Comparison of ENCODE assay signal across 22 cellular contexts in the genomic region with DNA sequence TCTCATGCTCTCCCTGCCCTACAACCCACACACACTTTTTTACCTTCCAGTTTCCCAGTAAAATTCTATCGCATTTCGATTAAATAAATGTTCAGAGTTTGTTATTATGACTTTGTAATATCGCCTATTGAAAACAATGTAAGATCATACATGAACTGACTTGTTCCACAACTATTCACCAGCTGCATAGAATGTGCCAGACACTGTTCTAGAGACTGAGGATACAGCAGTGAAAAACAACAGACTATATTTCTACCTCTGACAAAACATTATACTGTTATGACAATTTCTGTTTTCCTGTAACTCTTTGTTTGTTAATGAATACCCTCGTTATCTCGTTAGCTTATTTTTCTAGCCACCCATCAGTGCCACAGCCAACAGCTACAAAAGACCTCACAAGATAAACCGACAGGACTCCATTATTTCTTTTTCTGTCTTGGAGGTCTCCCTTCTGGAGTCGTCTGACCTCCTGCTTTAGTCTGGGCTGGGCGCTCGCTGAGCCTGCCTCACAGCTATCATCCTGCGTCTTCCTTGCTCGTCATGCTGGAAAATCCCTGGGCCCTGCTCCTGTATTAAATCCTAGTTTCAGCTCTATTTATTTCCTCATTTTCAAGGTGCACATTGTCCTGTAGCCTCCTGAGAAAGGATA.
"Had no signal": no experiment of that assay in that cellular context is flagged by ENCODE, and none has a peak within 500 bp of the region (broad histone marks: within the 10 kb centered on the region; RNA-seq: fewer than 3 reads in every experiment).

No MANE protein-coding gene starts in this region.

- H3K36me3 Mint-ChIP-seq: activated naive CD8-positive, alpha-beta T cell treated with anti-CD3 and anti-CD28 coated beads for 36 hours; naive thymus-derived CD8-positive, alpha-beta T cell had no signal

- H3K4me1 ChIP-seq: body of pancreas, colonic mucosa, heart left ventricle, right atrium auricular region had no signal

- H3K9me3 ChIP-seq: body of pancreas, colonic mucosa, gastroesophageal sphincter, heart left ventricle, right atrium auricular region had no signal

- H3K27me3 Mint-ChIP-seq: activated B cell treated with CpG ODN at 0.5 μM for 24 hours; activated CD4-positive, alpha-beta memory T cell treated with anti-CD3 and anti-CD28 coated beads, Interleukin-2, amount 10 ng/mL, durations not matched to agents 7 days and 5 days; activated naive CD8-positive, alpha-beta T cell treated with anti-CD3 and anti-CD28 coated beads for 36 hours; activated T-helper 17 cell treated with anti-CD3 and anti-CD28 coated beads, Interleukin-2, amount 50 U/mL, for 72 hours had no signal

- H3K4me3 ChIP-seq: body of pancreas, colonic mucosa, gastroesophageal sphincter, heart left ventricle, right atrium auricular region had no signal

- H3K4me3 Mint-ChIP-seq: activated B cell treated with CpG ODN at 0.5 μM for 24 hours; activated CD4-positive, alpha-beta memory T cell treated with anti-CD3 and anti-CD28 coated beads, Interleukin-2, amount 10 ng/mL, durations not matched to agents 7 days and 5 days; activated naive CD8-positive, alpha-beta T cell treated with anti-CD3 and anti-CD28 coated beads for 36 hours; activated T-helper 17 cell treated with anti-CD3 and anti-CD28 coated beads, Interleukin-2, amount 50 U/mL, for 72 hours; naive thymus-derived CD8-positive, alpha-beta T cell had no signal

- DNase-seq: activated B cell treated with CpG ODN at 0.5 μM for 24 hours; activated CD4-positive, alpha-beta memory T cell treated with anti-CD3 and anti-CD28 coated beads, Interleukin-2, amount 10 ng/mL, durations not matched to agents 7 days and 5 days; activated CD4-positive, alpha-beta T cell treated with anti-CD3 and anti-CD28 coated beads for 48 hours; activated naive CD4-positive, alpha-beta T cell; activated naive CD8-positive, alpha-beta T cell treated with anti-CD3 and anti-CD28 coated beads for 36 hours; activated T-cell treated with anti-CD3 and anti-CD28 coated beads, Interleukin-2, amount 50 U/mL, for 1 hour; amniotic stem cell; body of pancreas; central memory CD4-positive, alpha-beta T cell; colonic mucosa; heart left ventricle; mesenchymal stem cell; naive thymus-derived CD8-positive, alpha-beta T cell; nucleus accumbens; posterior cingulate gyrus; stimulated activated CD4-positive, alpha-beta T cell treated with anti-CD3 and anti-CD28 coated beads, Interleukin-2, amount 100 ng/mL, for 24 hours; stimulated activated naive CD8-positive, alpha-beta T cell treated with anti-CD3 and anti-CD28 coated beads, Interleukin-15, Interleukin-2, amounts not matched to agents 100 U/mL and 50 U/mL, for 24 hours; substantia nigra; trophoblast cell had no signal

- H3K27me3 ChIP-seq: body of pancreas, colonic mucosa, gastroesophageal sphincter, heart left ventricle, right atrium auricular region had no signal

- H3K9me3 Mint-ChIP-seq: activated naive CD8-positive, alpha-beta T cell treated with anti-CD3 and anti-CD28 coated beads for 36 hours had no signal

- ATAC-seq: activated T-helper 17 cell treated with anti-CD3 and anti-CD28 coated beads, Interleukin-2, amount 50 U/mL, for 72 hours; body of pancreas; gastroesophageal sphincter; heart left ventricle; naive thymus-derived CD8-positive, alpha-beta T cell; stimulated activated naive CD8-positive, alpha-beta T cell treated with anti-CD3 and anti-CD28 coated beads, Interleukin-15, Interleukin-2, amounts not matched to agents 100 U/mL and 50 U/mL, for 24 hours had no signal

- H3K36me3 ChIP-seq: colonic mucosa, gastroesophageal sphincter, heart left ventricle, right atrium auricular region had no signal

- H3K4me1 Mint-ChIP-seq: activated B cell treated with CpG ODN at 0.5 μM for 24 hours; activated CD4-positive, alpha-beta memory T cell treated with anti-CD3 and anti-CD28 coated beads, Interleukin-2, amount 10 ng/mL, durations not matched to agents 7 days and 5 days; activated naive CD8-positive, alpha-beta T cell treated with anti-CD3 and anti-CD28 coated beads for 36 hours; activated T-helper 17 cell treated with anti-CD3 and anti-CD28 coated beads, Interleukin-2, amount 50 U/mL, for 72 hours; naive thymus-derived CD8-positive, alpha-beta T cell had no signal

- H3K27ac Mint-ChIP-seq: activated B cell treated with CpG ODN at 0.5 μM for 24 hours; activated CD4-positive, alpha-beta memory T cell treated with anti-CD3 and anti-CD28 coated beads, Interleukin-2, amount 10 ng/mL, durations not matched to agents 7 days and 5 days; activated naive CD8-positive, alpha-beta T cell treated with anti-CD3 and anti-CD28 coated beads for 36 hours; activated T-helper 17 cell treated with anti-CD3 and anti-CD28 coated beads, Interleukin-2, amount 50 U/mL, for 72 hours; naive thymus-derived CD8-positive, alpha-beta T cell had no signal

- H3K27ac ChIP-seq: body of pancreas, colonic mucosa, gastroesophageal sphincter, heart left ventricle, right atrium auricular region had no signal
